Comparison of ENCODE assay signal across 20 cellular contexts in genomic region chr1:154500533-154500932, GRCh38. TPM values are rescaled to one million over a fixed set of nuclear protein-coding genes. Genes with fewer than 3 reads are reported as not detected.
DNase-seq lines count a peak whose midpoint lies in the region; ATAC-seq and TF ChIP-seq lines count a peak whose summit lies in the region.
"Had no signal": no experiment of that assay in that cellular context is flagged by ENCODE, and none has a peak within 500 bp of the region (broad histone marks: within the 10 kb centered on the region; RNA-seq: fewer than 3 reads in every experiment).

No MANE protein-coding gene starts in this region.

- peaks cover 22% of the 10 kb centered on the region for H3K4me1 ChIP-seq in CD8-positive, alpha-beta memory T cell (ENCODE audit: insufficient read depth, low read length)
- H3K4me1 ChIP-seq in mesodermal cell (ENCODE audit: control insufficient read depth, insufficient read depth, low read length, poor library complexity, severe bottlenecking) (peaks cover 12% of the 10 kb centered on the region), suprapubic skin (peaks cover 37% of the 10 kb centered on the region)

- no peaks in the 10 kb centered on the region for H3K36me3 Mint-ChIP-seq in CD8-positive, alpha-beta memory T cell
- H3K36me3 Mint-ChIP-seq in activated T-helper 17 cell treated with anti-CD3 and anti-CD28 coated beads, Interleukin-2, amount 50 U/mL, for 72 hours (ENCODE audit: low read depth), result no peaks in the 10 kb centered on the region
- H3K36me3 Mint-ChIP-seq in activated T-cell treated with anti-CD3 and anti-CD28 coated beads, Interleukin-2, amount 50 U/mL, for 72 hours (ENCODE audit: insufficient read depth in 2 of 2), result peaks cover 11 to 12% of the 10 kb centered on the region in 2 donors

- peaks cover 19% of the 10 kb centered on the region for H3K27me3 ChIP-seq in CD8-positive, alpha-beta memory T cell (ENCODE audit: insufficient read depth, low read length, poor library complexity, severe bottlenecking)
- peaks cover 42% of the 10 kb centered on the region for H3K27me3 ChIP-seq in suprapubic skin

- no peak for DNase-seq in CD8-positive, alpha-beta memory T cell
- no peak for DNase-seq in coronary artery (ENCODE audit: low spot score)
- DNase-seq in suprapubic skin (ENCODE audit: low spot score in 2 of 2), result no peak
- DNase-seq in activated T-cell treated with anti-CD3 and anti-CD28 coated beads, Interleukin-2, amount 50 U/mL, for 72 hours, result no peak
- DNase-seq in UCSD-AML1 (lab: John Stamatoyannopoulos, UW; ENCODE audit: unreplicated experiment), result no peak
- DNase-seq: activated CD4-positive, alpha-beta T cell treated with anti-CD3 and anti-CD28 coated beads for 1 hour; Caco-2; cerebellar nuclear complex; foreskin fibroblast; GOT3; naive thymus-derived CD4-positive, alpha-beta T cell; NCI-H1417 treated with DMSO at 0.1 percent for 48 hours; NCI-H2171; NCI-H748 treated with DMSO at 0.1 percent for 48 hours; PC-9; stimulated activated CD4-positive, alpha-beta T cell treated with anti-CD3 and anti-CD28 coated beads, Interleukin-12 subunit alpha, Interleukin-12 subunit beta, amount 100 ng/mL, for 4 hours; T-helper 9 cell had no signal

- CTCF ChIA-PET in CD8-positive, alpha-beta memory T cell (lab: Charles Lee), result no interaction called here

- no peaks in the 10 kb centered on the region for H3K9me3 Mint-ChIP-seq in CD8-positive, alpha-beta memory T cell
- H3K9me3 Mint-ChIP-seq in activated T-helper 17 cell treated with anti-CD3 and anti-CD28 coated beads, Interleukin-2, amount 50 U/mL, for 72 hours, result no peaks in the 10 kb centered on the region
- H3K9me3 Mint-ChIP-seq in activated T-cell treated with anti-CD3 and anti-CD28 coated beads, Interleukin-2, amount 50 U/mL, for 72 hours, result peaks cover 4 to 5% of the 10 kb centered on the region in 2 donors

- no peak overlapping the region for H3K4me3 ChIP-seq in CD8-positive, alpha-beta memory T cell (ENCODE audit: low read length)
- H3K4me3 ChIP-seq in coronary artery (peak overlapping the region; percentile 74), mesodermal cell (ENCODE audit: extremely low read depth, insufficient read depth, low read length, poor library complexity, severe bottlenecking) (peak overlapping the region; percentile 41), suprapubic skin (peak overlapping the region; percentile 64)
- H3K4me3 ChIP-seq: PC-9, SK-N-MC had no signal

- no peak for TF ChIP-seq CTCF in coronary artery (IDR thresholded peaks at IDR 0.05)
- TF ChIP-seq CTCF in suprapubic skin (IDR thresholded peaks at IDR 0.05), result no peak

- TF ChIP-seq POLR2A in suprapubic skin (IDR thresholded peaks at IDR 0.05), result no peak

- ATAC-seq in activated T-helper 17 cell treated with anti-CD3 and anti-CD28 coated beads, Interleukin-2, amount 50 U/mL, for 72 hours (replicated peaks), result no peak
- no peak for ATAC-seq in activated T-cell treated with anti-CD3 and anti-CD28 coated beads, Interleukin-2, amount 50 U/mL, for 72 hours (replicated peaks in 1 of 2)
- ATAC-seq: naive thymus-derived CD4-positive, alpha-beta T cell had no signal

- no peak overlapping the region for H3K27ac ChIP-seq in CD8-positive, alpha-beta memory T cell (ENCODE audit: low read depth, low read length)
- H3K27ac ChIP-seq in coronary artery, result peak overlapping the region in 1 of 2 donors; percentile 80
- H3K27ac ChIP-seq in mesodermal cell (ENCODE audit: low read depth, low read length, severe bottlenecking), result no peak overlapping the region
- peak overlapping the region; percentile 5 for H3K27ac ChIP-seq in suprapubic skin
- H3K27ac ChIP-seq: PC-9, SK-N-MC had no signal

- peaks cover 13 to 18% (median 15%) of the 10 kb centered on the region in 3 donors for H3K4me1 Mint-ChIP-seq in CD8-positive, alpha-beta memory T cell
- peaks cover 15% of the 10 kb centered on the region for H3K4me1 Mint-ChIP-seq in activated T-helper 17 cell treated with anti-CD3 and anti-CD28 coated beads, Interleukin-2, amount 50 U/mL, for 72 hours
- H3K4me1 Mint-ChIP-seq in activated T-cell treated with anti-CD3 and anti-CD28 coated beads, Interleukin-2, amount 50 U/mL, for 72 hours (ENCODE audit: low read depth), result peaks cover 42% of the 10 kb centered on the region

- 92 to 93% methylated on average over 7 of the region's 8 CpGs for WGBS in mesodermal cell (ENCODE audit: insufficient coverage in 2 of 2), 2 experiments
- 75% methylated on average over 8 of the region's 8 CpGs for WGBS in suprapubic skin

- H3K27ac Mint-ChIP-seq in CD8-positive, alpha-beta memory T cell, result peak overlapping the region in 1 of 8 donors; percentile 64
- no peak overlapping the region for H3K27ac Mint-ChIP-seq in activated T-helper 17 cell treated with anti-CD3 and anti-CD28 coated beads, Interleukin-2, amount 50 U/mL, for 72 hours
- no peak overlapping the region for H3K27ac Mint-ChIP-seq in activated T-cell treated with anti-CD3 and anti-CD28 coated beads, Interleukin-2, amount 50 U/mL, for 72 hours

- H3K9me3 ChIP-seq in CD8-positive, alpha-beta memory T cell (ENCODE audit: low read length), result no peaks in the 10 kb centered on the region
- H3K9me3 ChIP-seq in mesodermal cell (ENCODE audit: control insufficient read depth, low read length) (no peaks in the 10 kb centered on the region), suprapubic skin (no peaks in the 10 kb centered on the region)

- peaks cover 32 to 54% of the 10 kb centered on the region in 2 donors for H3K27me3 Mint-ChIP-seq in CD8-positive, alpha-beta memory T cell
- peaks cover 34% of the 10 kb centered on the region for H3K27me3 Mint-ChIP-seq in activated T-helper 17 cell treated with anti-CD3 and anti-CD28 coated beads, Interleukin-2, amount 50 U/mL, for 72 hours
- peaks cover 39% of the 10 kb centered on the region for H3K27me3 Mint-ChIP-seq in activated T-cell treated with anti-CD3 and anti-CD28 coated beads, Interleukin-2, amount 50 U/mL, for 72 hours (ENCODE audit: low read depth)

- peak overlapping the region in 4 of 7 donors; percentile 8 to 52 (median 28) for H3K4me3 Mint-ChIP-seq in CD8-positive, alpha-beta memory T cell
- no peak overlapping the region for H3K4me3 Mint-ChIP-seq in activated T-helper 17 cell treated with anti-CD3 and anti-CD28 coated beads, Interleukin-2, amount 50 U/mL, for 72 hours
- H3K4me3 Mint-ChIP-seq in activated T-cell treated with anti-CD3 and anti-CD28 coated beads, Interleukin-2, amount 50 U/mL, for 72 hours, result peak overlapping the region in 1 of 2 donors; percentile 63

- TF ChIP-seq EP300 in suprapubic skin (IDR thresholded peaks at IDR 0.05), result no peak

- H3K36me3 ChIP-seq in CD8-positive, alpha-beta memory T cell (ENCODE audit: insufficient read depth, low read length), result no peaks in the 10 kb centered on the region
- H3K36me3 ChIP-seq in mesodermal cell (ENCODE audit: control insufficient read depth, insufficient read depth, low read length) (no peaks in the 10 kb centered on the region), suprapubic skin (no peaks in the 10 kb centered on the region)

- POLR2A ChIA-PET in CD8-positive, alpha-beta memory T cell (lab: Charles Lee), result no interaction called here

RNA-seq across cellular contexts. Expression of gene TDRD10, which starts 1.5 kb away (rescaled TPM):
- not detected for total RNA-seq in CD8-positive, alpha-beta memory T cell
- not detected for polyA plus RNA-seq in CD8-positive, alpha-beta memory T cell
- 1.3 TPM for polyA plus RNA-seq in mesodermal cell (2013, experiment 1 of 2)
- 2.3 TPM for polyA plus RNA-seq in mesodermal cell (2013, experiment 2 of 2)
- 1 to 10 TPM in 3 of 4 donors, under 1 TPM in 1; 0.72 to 2.6 (median 2.0) TPM for total RNA-seq in suprapubic skin
- not detected for total RNA-seq in activated T-helper 17 cell treated with anti-CD3 and anti-CD28 coated beads, Interleukin-2, amount 50 U/mL, for 72 hours
- total RNA-seq in activated T-cell treated with anti-CD3 and anti-CD28 coated beads, Interleukin-2, amount 50 U/mL, for 72 hours, result under 1 TPM in 1 of 2 donors, not detected in 1; 0.86 TPM
- total RNA-seq: Caco-2, PC-9 had no signal
- polyA plus RNA-seq: naive thymus-derived CD4-positive, alpha-beta T cell had no signal

RNA-seq across cellular contexts. Expression of gene SHE, which starts 1.7 kb away (rescaled TPM):
- not detected for total RNA-seq in CD8-positive, alpha-beta memory T cell
- polyA plus RNA-seq in CD8-positive, alpha-beta memory T cell, result not detected
- 8.4 TPM for polyA plus RNA-seq in mesodermal cell (2013, experiment 1 of 2)
- 6.5 TPM for polyA plus RNA-seq in mesodermal cell (2013, experiment 2 of 2)
- 1 to 10 TPM; 2.0 to 7.3 (median 4.8) TPM for total RNA-seq in suprapubic skin
- total RNA-seq in activated T-helper 17 cell treated with anti-CD3 and anti-CD28 coated beads, Interleukin-2, amount 50 U/mL, for 72 hours, result under 1 TPM in 1 of 2 donors, not detected in 1; 0.03 TPM
- total RNA-seq in activated T-cell treated with anti-CD3 and anti-CD28 coated beads, Interleukin-2, amount 50 U/mL, for 72 hours, result under 1 TPM; 0.19 to 0.49 TPM
- total RNA-seq: Caco-2; naive thymus-derived CD4-positive, alpha-beta T cell; PC-9 had no signal

RNA-seq across cellular contexts. Expression of gene UBE2Q1, which starts 57.9 kb away (rescaled TPM):
- total RNA-seq in CD8-positive, alpha-beta memory T cell, result 10 to 100 TPM; 83.8 to 97.8 TPM
- 16.2 TPM for polyA plus RNA-seq in CD8-positive, alpha-beta memory T cell
- 82.9 TPM for polyA plus RNA-seq in mesodermal cell (2013, experiment 1 of 2)
- polyA plus RNA-seq in mesodermal cell (2013, experiment 2 of 2), result 81.8 TPM
- total RNA-seq in suprapubic skin, result 10 to 100 TPM; 30.6 to 60.2 (median 32.0) TPM
- total RNA-seq in activated T-helper 17 cell treated with anti-CD3 and anti-CD28 coated beads, Interleukin-2, amount 50 U/mL, for 72 hours, result 100 to 1,000 TPM in 1 of 2 donors, 10 to 100 TPM in 1; 91.6 to 118 TPM
- 100 to 1,000 TPM in 1 of 2 donors, 10 to 100 TPM in 1; 99.6 to 102 TPM for total RNA-seq in activated T-cell treated with anti-CD3 and anti-CD28 coated beads, Interleukin-2, amount 50 U/mL, for 72 hours
